2 cellular contexts compared by ENCODE assay signal in genomic region chr18:9454061-9454703, GRCh38.
TF ChIP-seq lines count a peak whose summit lies in the region.

No MANE protein-coding gene starts in this region.

TF ChIP-seq in SK-N-SH, 30 proteins besides CTCF, POLR2A, EP300 and RAD21 (continued from another document):
- TF ChIP-seq REST (IDR thresholded peaks at IDR 0.05; ENCODE audit: low read depth, low read length) (no peak), YY1 (IDR thresholded peaks at IDR 0.05; ENCODE audit: low read depth) (no peak), TAF1 (IDR thresholded peaks at IDR 0.05; ENCODE audit: borderline replicate concordance, low read depth, low read length) (no peak), EZH2phosphoT487 (IDR thresholded peaks at IDR 0.05; ENCODE audit: borderline replicate concordance, low read depth) (no peak), FOSL2 (IDR thresholded peaks at IDR 0.05; ENCODE audit: borderline replicate concordance, low read depth) (no peak), NRF1 (IDR thresholded peaks at IDR 0.05; ENCODE audit: low read depth, low read length) (no peak), FOXJ3 (CRISPR knock-in tag; IDR thresholded peaks at IDR 0.05) (no peak)

TF ChIP-seq in SK-N-SH treated with all-trans-retinoic acid at 6 μM for 48 hours, 23 proteins besides CTCF, POLR2A, EP300 and RAD21 (continued from another document):
- TF ChIP-seq PATZ1 (CRISPR knock-in tag; IDR thresholded peaks at IDR 0.05; ENCODE audit: borderline replicate concordance) (no peak), ZNF8 (CRISPR knock-in tag; IDR thresholded peaks at IDR 0.05) (no peak)
